8 cellular contexts compared by ENCODE assay signal in the genomic region with DNA sequence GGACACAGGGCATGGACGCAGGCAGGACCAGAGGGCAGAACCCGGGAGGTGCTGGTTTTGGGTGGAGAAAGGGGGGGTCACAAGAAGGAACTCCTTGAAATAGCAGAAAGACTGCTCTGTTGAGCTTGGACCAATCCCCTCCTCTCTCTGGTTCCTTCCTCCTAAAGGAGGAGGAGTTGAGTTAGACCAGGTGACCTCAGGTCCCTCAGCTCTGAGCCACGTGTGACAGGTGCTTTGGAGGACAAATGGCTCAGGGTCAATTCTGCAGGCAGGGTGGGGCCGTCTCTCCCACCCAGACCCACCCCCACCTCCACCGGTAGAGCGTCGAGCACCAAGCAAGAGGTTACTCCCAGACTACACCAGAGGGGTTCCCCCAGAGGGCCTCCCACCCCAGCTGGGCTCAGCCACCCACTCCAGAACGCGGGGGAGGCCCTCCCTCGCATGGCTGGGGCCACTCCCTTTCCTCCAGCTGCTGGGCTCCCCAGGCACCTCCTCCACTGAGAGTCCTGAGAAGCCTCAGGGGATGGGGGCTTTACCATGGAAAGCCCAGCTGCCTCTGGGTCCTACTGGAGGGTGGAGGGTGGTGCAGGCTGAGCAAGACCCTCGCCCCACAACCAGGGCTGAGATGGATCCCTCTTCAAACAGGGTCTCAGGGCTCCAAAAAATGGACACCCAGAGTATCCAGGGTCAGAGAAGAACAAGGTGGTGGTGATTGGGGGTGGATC. TPM values are rescaled to one million over a fixed set of nuclear protein-coding genes. Genes with fewer than 3 reads are reported as not detected.
A peak's percentile ranks its signal among the peaks of the same experiment; 100 is the strongest.
DNase-seq lines count a peak whose midpoint lies in the region; ATAC-seq and TF ChIP-seq lines count a peak whose summit lies in the region.

No MANE protein-coding gene starts in this region.

- no peak overlapping the region for H2BK20ac ChIP-seq in IMR-90 (ENCODE audit: low read depth, low read length)

- peak overlapping the region; percentile 98 for H2AK9ac ChIP-seq in IMR-90 (replicated peaks; ENCODE audit: low read depth, low read length, poor library complexity)

- peaks cover 33% of the 10 kb centered on the region for H4K20me1 ChIP-seq in IMR-90 (ENCODE audit: insufficient read depth, low read length)

- H3K79me1 ChIP-seq in IMR-90 (ENCODE audit: low read depth in 1 of 2, low read length in 2 of 2) = peaks cover 26 to 73% of the 10 kb centered on the region in 2 experiments

- no peaks in the 10 kb centered on the region for H3K36me3 Mint-ChIP-seq in CD4-positive, alpha-beta T cell (ENCODE audit: low read depth)
- peaks cover 25% of the 10 kb centered on the region for H3K36me3 Mint-ChIP-seq in chondrocyte (ENCODE audit: low read depth)

- no peak overlapping the region for H2BK15ac ChIP-seq in IMR-90 (ENCODE audit: low read depth, low read length)

- peak in 6 of 10 experiments; percentile 29 to 56 (median 37) for DNase-seq in CD4-positive, alpha-beta T cell
- peak; percentile 70 for DNase-seq in GM19240 (ENCODE audit: insufficient read length, low spot score)
- DNase-seq in IMR-90 = no peak
- DNase-seq in T-helper 1 cell = peak; percentile 47 to 64 (median 50)
- DNase-seq in chondrocyte (ENCODE audit: low spot score) = no peak
- peak; percentile 76 for DNase-seq in lower lobe of right lung

- peak overlapping the region; percentile 95 for H3K18ac ChIP-seq in IMR-90 (ENCODE audit: low read depth, low read length)

- peak overlapping the region; percentile 94 for H3K23ac ChIP-seq in IMR-90 (ENCODE audit: low read depth, low read length)

- H2BK5ac ChIP-seq in IMR-90 (ENCODE audit: low read depth, low read length, poor library complexity, severe bottlenecking) = peak overlapping the region; percentile 93

- H3K36me3 ChIP-seq in IMR-90 (ENCODE audit: control insufficient read depth, insufficient read depth, low read length) (peaks cover 34% of the 10 kb centered on the region), lower lobe of right lung (peaks cover 42% of the 10 kb centered on the region), thymus (ENCODE audit: control insufficient read depth, insufficient read depth) (no peaks in the 10 kb centered on the region)

- peak; percentile 51 for ATAC-seq in CD4-positive, alpha-beta T cell (ENCODE audit: poor library complexity)
- ATAC-seq in IMR-90 (ENCODE audit: low read depth) = peak; percentile 13
- peak; percentile 55 to 59 for ATAC-seq in lower lobe of right lung
- ATAC-seq in GM19328 (IDR thresholded peaks at IDR 0.05; ENCODE audit: unreplicated experiment) = no peak

- H3K27ac ChIP-seq in CD4-positive, alpha-beta T cell (ENCODE audit: low read depth, low read length) = peak overlapping the region; percentile 61
- H3K27ac ChIP-seq in IMR-90 (ENCODE audit: insufficient read depth, low read length) (peak overlapping the region; percentile 96), lower lobe of right lung (peak overlapping the region; percentile 95), thymus (ENCODE audit: low read depth) (peak overlapping the region; percentile 25)

- H3K27ac Mint-ChIP-seq in CD4-positive, alpha-beta T cell = peak overlapping the region; percentile 84
- H3K27ac Mint-ChIP-seq in chondrocyte (ENCODE audit: unreplicated experiment) = peak overlapping the region; percentile 93

- BruUV-seq in IMR-90 (replicated peaks; lab: Mats Ljungman, UMichigan) = no TSS peak

- H3K27me3 ChIP-seq in CD4-positive, alpha-beta T cell (ENCODE audit: control insufficient read depth, insufficient read depth, low read length) = no peaks in the 10 kb centered on the region
- H3K27me3 ChIP-seq in IMR-90 (ENCODE audit: control insufficient read depth, insufficient read depth, low read length) = no peaks in the 10 kb centered on the region
- H3K27me3 ChIP-seq in lower lobe of right lung (ENCODE audit: low read depth) = no peaks in the 10 kb centered on the region
- H3K27me3 ChIP-seq in thymus (ENCODE audit: control insufficient read depth, insufficient read depth) = peaks cover 12% of the 10 kb centered on the region

- H3K27me3 Mint-ChIP-seq in CD4-positive, alpha-beta T cell = no peaks in the 10 kb centered on the region
- H3K27me3 Mint-ChIP-seq in chondrocyte (ENCODE audit: low read depth) = no peaks in the 10 kb centered on the region

- WGBS in IMR-90 (ENCODE audit: extremely low coverage in 2 of 2, insufficient read length in 1 of 2), 2 experiments = no CpG with 5 or more reads among the region's 11 CpGs
- 14% methylated on average over 11 of the region's 11 CpGs for WGBS in thymus

- TF ChIP-seq RAD21 in IMR-90 (IDR thresholded peaks at IDR 0.05; ENCODE audit: low read length) = no peak

- peak overlapping the region; percentile 92 for H3K56ac ChIP-seq in IMR-90 (ENCODE audit: extremely low read depth, insufficient read depth, low read length)

- H2BK120ac ChIP-seq in IMR-90 (ENCODE audit: low read depth, low read length) = peak overlapping the region; percentile 84

- H3K9ac ChIP-seq in IMR-90 (ENCODE audit: low read depth, low read length) = peak overlapping the region; percentile 99

- peak overlapping the region; percentile 89 for H4K5ac ChIP-seq in IMR-90 (ENCODE audit: low read depth, low read length)

- CTCF ChIA-PET in CD4-positive, alpha-beta T cell (lab: Charles Lee) = interaction anchor here (0.9 to 1.2 kb wide), 4 partner anchors 26 to 119 kb away, joined by 3 to 5 read pairs (median 3); partner anchors contain the start of gene INPP5K
- CTCF ChIA-PET in IMR-90 (lab: Yijun Ruan, JAX) = no interaction called here

- H3K4me3 ChIP-seq in IMR-90 (ENCODE audit: insufficient read depth, low read depth, low read length) = peak overlapping the region; percentile 94
- H3K4me3 ChIP-seq in lower lobe of right lung = peak overlapping the region; percentile 61
- H3K4me3 ChIP-seq in thymus (ENCODE audit: low read length) = peak overlapping the region; percentile 75

- intact Hi-C loops in CD4-positive, alpha-beta T cell (cut with DNase I, micrococcal nuclease) = no loop called here
- intact Hi-C loops in IMR-90 (cut with micrococcal nuclease) (loop anchor here (1.0 kb wide), 1 partner anchor 16 kb away; no protein-coding TSS in a partner anchor), lower lobe of right lung (cut with DNase I) (no loop called here)

- POLR2A ChIA-PET in CD4-positive, alpha-beta T cell (lab: Charles Lee) = interaction anchor here (0.9 to 1.2 kb wide), 3 partner anchors 21 to 199 kb away, joined by 3 to 5 read pairs (median 3); no protein-coding TSS in a partner anchor
- POLR2A ChIA-PET in IMR-90 (lab: Charles Lee; ENCODE audit: unreplicated experiment) = no interaction called here

- H3K4me1 ChIP-seq in IMR-90 (ENCODE audit: control insufficient read depth, insufficient read depth, low read length) (peaks cover 20% of the 10 kb centered on the region), lower lobe of right lung (peaks cover 46% of the 10 kb centered on the region), thymus (ENCODE audit: control insufficient read depth, insufficient read depth, low read length) (peaks cover 9% of the 10 kb centered on the region)

- H3K9me3 Mint-ChIP-seq in CD4-positive, alpha-beta T cell = no peaks in the 10 kb centered on the region
- no peaks in the 10 kb centered on the region for H3K9me3 Mint-ChIP-seq in chondrocyte (ENCODE audit: low read depth)

- H4K8ac ChIP-seq in IMR-90 (ENCODE audit: low read depth in 2 of 2, low read length in 2 of 2) = peak overlapping the region; percentile 74 to 96

- peak overlapping the region; percentile 96 for H4K91ac ChIP-seq in IMR-90 (ENCODE audit: insufficient read depth, low read depth, low read length)

- dilution Hi-C loops in IMR-90 (cut with HindIII; ENCODE audit: low sequenced_read_pairs, unreplicated experiment) = no loop called here

- in situ Hi-C loops in IMR-90 (cut with MboI; ENCODE audit: low sequenced_read_pairs) = no loop called here

- H3K4me3 Mint-ChIP-seq in CD4-positive, alpha-beta T cell = peak overlapping the region; percentile 92
- H3K4me3 Mint-ChIP-seq in chondrocyte (ENCODE audit: unreplicated experiment) = peak overlapping the region; percentile 81

- peak overlapping the region; percentile 82 for H2AFZ ChIP-seq in IMR-90 (replicated peaks; ENCODE audit: low read length, poor library complexity)

- TF ChIP-seq POLR2A in IMR-90 (IDR thresholded peaks at IDR 0.05; ENCODE audit: low read depth, low read length) = no peak

- H3K14ac ChIP-seq in IMR-90 (replicated peaks; ENCODE audit: low read depth, low read length) = peak overlapping the region; percentile 99

- no peak for TF ChIP-seq CTCF in CD4-positive, alpha-beta T cell (IDR thresholded peaks at IDR 0.05)
- TF ChIP-seq CTCF in IMR-90 (conservative IDR thresholded peaks at IDR 0.05; ENCODE audit: low read depth, low read length) (no peak), chondrocyte (IDR thresholded peaks at IDR 0.05) (peak; percentile 39), lower lobe of right lung (IDR thresholded peaks at IDR 0.05) (no peak)

- no peaks in the 10 kb centered on the region for H3K9me3 ChIP-seq in CD4-positive, alpha-beta T cell (ENCODE audit: control insufficient read depth, low read length)
- H3K9me3 ChIP-seq in IMR-90 (ENCODE audit: control insufficient read depth, insufficient read depth, low read length) = no peaks in the 10 kb centered on the region
- H3K9me3 ChIP-seq in lower lobe of right lung = no peaks in the 10 kb centered on the region
- no peaks in the 10 kb centered on the region for H3K9me3 ChIP-seq in thymus (ENCODE audit: control insufficient read depth)

- peak overlapping the region; percentile 99 for H2AK5ac ChIP-seq in IMR-90 (ENCODE audit: low read depth, low read length)

- peak overlapping the region; percentile 100 for H3K4me2 ChIP-seq in IMR-90 (ENCODE audit: low read depth, low read length)

- H3K9me1 ChIP-seq in IMR-90 (ENCODE audit: insufficient read depth, low read length) = peaks cover 12% of the 10 kb centered on the region

- H3K4me1 Mint-ChIP-seq in CD4-positive, alpha-beta T cell (ENCODE audit: low read depth) = peaks cover 26% of the 10 kb centered on the region
- peaks cover 42% of the 10 kb centered on the region for H3K4me1 Mint-ChIP-seq in chondrocyte (ENCODE audit: low read depth)

- peak overlapping the region; percentile 98 for H3K4ac ChIP-seq in IMR-90 (ENCODE audit: low read depth, low read length)

RNA-seq across cellular contexts. Expression of gene MYO1C, which starts 7.7 kb away (rescaled TPM):
- 10 to 100 TPM; 21.0 to 24.7 TPM for total RNA-seq in CD4-positive, alpha-beta T cell
- 174 and 196 TPM in 2 replicates for total RNA-seq in IMR-90 (2012; rRNA removed)
- polyA plus RNA-seq in IMR-90 (2012; rRNA removed) = 162 and 188 TPM in 2 replicates
- 98.5 and 136 TPM in 2 replicates for polyA plus RNA-seq in IMR-90 (2012; cell fraction: cytosol; rRNA removed)
- 327 and 394 TPM in 2 replicates for polyA plus RNA-seq in IMR-90 (2012; cell fraction: nucleus; rRNA removed; ENCODE audit: low replicate concordance)
- 216 to 329 TPM (median 329 TPM) in 3 replicates for total RNA-seq in chondrocyte
- 213 TPM for total RNA-seq in lower lobe of right lung
- 24.8 TPM for polyA plus RNA-seq in thymus

RNA-seq across cellular contexts. Expression of gene CRK, which starts 28.7 kb away (rescaled TPM):
- total RNA-seq in CD4-positive, alpha-beta T cell = 10 to 100 TPM; 13.6 to 14.5 TPM
- total RNA-seq in IMR-90 (2012; rRNA removed) (100 and 123 TPM in 2 replicates), chondrocyte (65.8 to 70.4 TPM (median 70.4 TPM) in 3 replicates), lower lobe of right lung (66.2 TPM)
- polyA plus RNA-seq in IMR-90 (2012; rRNA removed) (48.5 and 57.6 TPM in 2 replicates), thymus (26.6 TPM)
- polyA plus RNA-seq in IMR-90 (2012; cell fraction: cytosol; rRNA removed) = 21.4 and 31.0 TPM in 2 replicates
- polyA plus RNA-seq in IMR-90 (2012; cell fraction: nucleus; rRNA removed; ENCODE audit: low replicate concordance) = 8.5 and 27.3 TPM in 2 replicates

RNA-seq across cellular contexts. Expression of gene INPP5K, which starts 31.7 kb away (rescaled TPM):
- 100 to 1,000 TPM; 199 to 207 TPM for total RNA-seq in CD4-positive, alpha-beta T cell
- total RNA-seq in IMR-90 (2012; rRNA removed) (16.4 and 17.4 TPM in 2 replicates), chondrocyte (30.2 to 35.3 TPM (median 34.3 TPM) in 3 replicates), lower lobe of right lung (57.9 TPM)
- polyA plus RNA-seq in IMR-90 (2012; rRNA removed) (14.2 and 14.9 TPM in 2 replicates), thymus (46.7 TPM)
- polyA plus RNA-seq in IMR-90 (2012; cell fraction: cytosol; rRNA removed) = 12.5 and 16.8 TPM in 2 replicates
- 43.0 and 43.3 TPM in 2 replicates for polyA plus RNA-seq in IMR-90 (2012; cell fraction: nucleus; rRNA removed; ENCODE audit: low replicate concordance)

Comparison
In these comparisons a context has a peak if more than half of its experiments do, and no peak if none do; other contexts are left out.
1. DNase-seq: peak in CD4-positive, alpha-beta T cell (6 of 10), GM19240 (single experiment), T-helper 1 cell (5 of 5) and lower lobe of right lung (single experiment); none in IMR-90 (single experiment) and chondrocyte (single experiment).
2. H3K27ac ChIP-seq: peak in every context shown above with its lines; median percentile 96 in IMR-90; 95 in lower lobe of right lung; 61 in CD4-positive, alpha-beta T cell; 25 in thymus.
3. Peak in every context shown above with its lines, with median percentiles within 50 percentile points of each other: H3K4me3 ChIP-seq.